In genomic region chr3:14775574-14775973, GRCh38 we compare ENCODE assay signal across 24 cellular contexts. TPM values are rescaled to one million over a fixed set of nuclear protein-coding genes. Genes with fewer than 3 reads are reported as not detected.
"Had no signal": no experiment of that assay in that cellular context is flagged by ENCODE, and none has a peak within 500 bp of the region (broad histone marks: within the 10 kb centered on the region; RNA-seq: fewer than 3 reads in every experiment).

No MANE protein-coding gene starts in this region.

- H3K79me2 ChIP-seq: hepatocyte had no signal

- H3K4me1 Mint-ChIP-seq: activated CD4-positive, alpha-beta T cell treated with anti-CD3 and anti-CD28 coated beads for 36 hours; activated naive CD4-positive, alpha-beta T cell treated with anti-CD3 and anti-CD28 coated beads, Interleukin-2, amount 50 U/mL, for 24 hours; immature natural killer cell; nephron; stimulated activated memory B cell treated with anti-CD40 and anti-IgM and Interleukin-4, amounts not matched to agents 10 μg/mL and 1 μg/mL and 100 μg/mL, for 72 hours had no signal

- H3K4me2 ChIP-seq: hepatocyte, smooth muscle cell had no signal

- H3K4me1 ChIP-seq: body of pancreas, left lung, sigmoid colon had no signal

- H3K4me3 Mint-ChIP-seq: activated CD4-positive, alpha-beta T cell treated with anti-CD3 and anti-CD28 coated beads for 36 hours; activated naive CD4-positive, alpha-beta T cell treated with anti-CD3 and anti-CD28 coated beads, Interleukin-2, amount 50 U/mL, for 24 hours; activated T-helper 1 cell treated with anti-CD3 and anti-CD28 coated beads, Interleukin-12 subunit alpha, Interleukin-12 subunit beta, Interleukin-2, Interleukin-4 antibody, amounts not matched to agents 30 ng/mL and 10 ng/mL and 1 ng/mL, durations not matched to agents 14 hours and 24 hours and 36 hours; immature natural killer cell; nephron; stimulated activated memory B cell treated with anti-CD40 and anti-IgM and Interleukin-4, amounts not matched to agents 10 μg/mL and 1 μg/mL and 100 μg/mL, for 72 hours had no signal

- H3K27ac ChIP-seq: body of pancreas, cardiac muscle cell, hepatocyte, left lung, sigmoid colon had no signal

- DNase-seq: activated CD4-positive, alpha-beta T cell treated with anti-CD3 and anti-CD28 coated beads for 36 hours; activated CD4-positive, alpha-beta T cell treated with anti-CD3 and anti-CD28 coated beads, Interleukin-2, amount 50 U/mL, for 48 hours; activated gamma-delta T cell; anterior cingulate cortex; body of pancreas; dermis blood vessel endothelial cell; effector memory CD4-positive, alpha-beta T cell; glutamatergic neuron; immature natural killer cell; left lung; midbrain; nucleus accumbens; stimulated activated CD4-positive, alpha-beta T cell treated with anti-CD3 and anti-CD28 coated beads, Interleukin-15, amount 100 ng/mL, for 24 hours; T-helper 1 cell; trophoblast cell had no signal

- H3K27ac Mint-ChIP-seq: activated CD4-positive, alpha-beta T cell treated with anti-CD3 and anti-CD28 coated beads for 36 hours; activated naive CD4-positive, alpha-beta T cell treated with anti-CD3 and anti-CD28 coated beads, Interleukin-2, amount 50 U/mL, for 24 hours; activated T-helper 1 cell treated with anti-CD3 and anti-CD28 coated beads, Interleukin-12 subunit alpha, Interleukin-12 subunit beta, Interleukin-2, Interleukin-4 antibody, amounts not matched to agents 30 ng/mL and 10 ng/mL and 1 ng/mL, durations not matched to agents 14 hours and 24 hours and 36 hours; immature natural killer cell; nephron; stimulated activated memory B cell treated with anti-CD40 and anti-IgM and Interleukin-4, amounts not matched to agents 10 μg/mL and 1 μg/mL and 100 μg/mL, for 72 hours had no signal

- ATAC-seq: activated CD4-positive, alpha-beta T cell treated with anti-CD3 and anti-CD28 coated beads for 36 hours; body of pancreas; esophagus mucosa; left lung; stimulated activated memory B cell treated with anti-CD40 and anti-IgM and Interleukin-4, amounts not matched to agents 10 μg/mL and 1 μg/mL and 100 μg/mL, for 72 hours had no signal

- H3K36me3 Mint-ChIP-seq: stimulated activated memory B cell treated with anti-CD40 and anti-IgM and Interleukin-4, amounts not matched to agents 10 μg/mL and 1 μg/mL and 100 μg/mL, for 72 hours had no signal

- H3K36me3 ChIP-seq: cardiac muscle cell, left lung, sigmoid colon had no signal

- H3K9me3 ChIP-seq: body of pancreas had no signal

- H3K27me3 Mint-ChIP-seq: activated CD4-positive, alpha-beta T cell treated with anti-CD3 and anti-CD28 coated beads for 36 hours; activated naive CD4-positive, alpha-beta T cell treated with anti-CD3 and anti-CD28 coated beads, Interleukin-2, amount 50 U/mL, for 24 hours had no signal

- H3K27me3 ChIP-seq: body of pancreas, cardiac muscle cell, hepatocyte, left lung, sigmoid colon had no signal

- H3K9me3 Mint-ChIP-seq: activated naive CD4-positive, alpha-beta T cell treated with anti-CD3 and anti-CD28 coated beads, Interleukin-2, amount 50 U/mL, for 24 hours had no signal

- H3K4me3 ChIP-seq: body of pancreas, cardiac muscle cell, hepatocyte, left lung, sigmoid colon, smooth muscle cell had no signal

- H2AFZ ChIP-seq: hepatocyte had no signal

RNA-seq across cellular contexts. Expression of gene FGD5, which starts 43.2 kb away (rescaled TPM):
- total RNA-seq: activated T-helper 1 cell treated with anti-CD3 and anti-CD28 coated beads, Interleukin-12 subunit alpha, Interleukin-12 subunit beta, Interleukin-2, Interleukin-4 antibody, amounts not matched to agents 30 ng/mL and 10 ng/mL and 1 ng/mL, durations not matched to agents 14 hours and 24 hours and 36 hours had no signal
